In the genomic region with DNA sequence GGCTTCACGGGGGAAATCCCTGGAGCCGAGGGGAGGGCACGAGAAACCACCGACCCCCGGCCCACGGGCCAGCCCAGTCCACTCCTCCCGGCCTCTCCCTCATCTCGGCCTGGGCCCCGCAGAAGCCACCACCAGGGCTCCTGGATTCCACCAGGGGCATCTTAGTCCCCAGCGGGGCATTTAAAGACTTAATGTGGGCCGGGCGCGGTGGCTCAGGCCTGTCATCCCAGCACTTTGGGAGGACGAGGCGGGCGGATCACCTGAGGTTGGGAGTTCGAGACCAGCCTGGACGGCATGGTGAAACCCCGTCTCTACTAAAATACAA, we compare ENCODE assay signal across 10 cellular contexts. TPM values are rescaled to one million over a fixed set of nuclear protein-coding genes. Genes with fewer than 3 reads are reported as not detected.
DNase-seq lines count a peak whose midpoint lies in the region; ATAC-seq and TF ChIP-seq lines count a peak whose summit lies in the region.
"Had no signal": no experiment of that assay in that cellular context is flagged by ENCODE, and none has a peak within 500 bp of the region (broad histone marks: within the 10 kb centered on the region; RNA-seq: fewer than 3 reads in every experiment).

No MANE protein-coding gene starts in this region.

- ATAC-seq in stimulated activated memory B cell treated with anti-CD40 and anti-IgM and Interleukin-4, amounts not matched to agents 10 μg/mL and 1 μg/mL and 100 μg/mL, for 72 hours, result no peak
- ATAC-seq in GM19463 (IDR thresholded peaks at IDR 0.05; ENCODE audit: unreplicated experiment) (no peak), GM21529 (IDR thresholded peaks at IDR 0.05; ENCODE audit: unreplicated experiment) (no peak)

- H3K36me3 Mint-ChIP-seq in HFFc6 (ENCODE audit: low read depth) (no peaks in the 10 kb centered on the region), brain (no peaks in the 10 kb centered on the region), immature natural killer cell (no peaks in the 10 kb centered on the region)
- no peaks in the 10 kb centered on the region for H3K36me3 Mint-ChIP-seq in stimulated activated memory B cell treated with anti-CD40 and anti-IgM and Interleukin-4, amounts not matched to agents 10 μg/mL and 1 μg/mL and 100 μg/mL, for 72 hours

- H3K27ac Mint-ChIP-seq in HFFc6 (no peak overlapping the region), brain (no peak overlapping the region), immature natural killer cell (peak overlapping the region in 3 of 6 donors; percentile 42 to 77 (median 73))
- H3K27ac Mint-ChIP-seq in stimulated activated memory B cell treated with anti-CD40 and anti-IgM and Interleukin-4, amounts not matched to agents 10 μg/mL and 1 μg/mL and 100 μg/mL, for 72 hours, result no peak overlapping the region
- H3K27ac Mint-ChIP-seq: activated T-cell treated with anti-CD3 and anti-CD28 coated beads, Interleukin-2, amount 50 U/mL, for 24 hours had no signal

- no peaks in the 10 kb centered on the region for H3K9me3 Mint-ChIP-seq in HFFc6
- no peaks in the 10 kb centered on the region for H3K9me3 Mint-ChIP-seq in brain
- no peaks in the 10 kb centered on the region for H3K9me3 Mint-ChIP-seq in immature natural killer cell
- no peaks in the 10 kb centered on the region for H3K9me3 Mint-ChIP-seq in stimulated activated memory B cell treated with anti-CD40 and anti-IgM and Interleukin-4, amounts not matched to agents 10 μg/mL and 1 μg/mL and 100 μg/mL, for 72 hours
- H3K9me3 Mint-ChIP-seq: activated T-cell treated with anti-CD3 and anti-CD28 coated beads, Interleukin-2, amount 50 U/mL, for 24 hours had no signal

- H3K4me3 Mint-ChIP-seq in HFFc6 (peak overlapping the region; percentile 49), brain (peak overlapping the region in 4 of 5 experiments; percentile 30 to 64 (median 60)), immature natural killer cell (peak overlapping the region; percentile 10 to 75 (median 51))
- peak overlapping the region; percentile 23 for H3K4me3 Mint-ChIP-seq in stimulated activated memory B cell treated with anti-CD40 and anti-IgM and Interleukin-4, amounts not matched to agents 10 μg/mL and 1 μg/mL and 100 μg/mL, for 72 hours
- H3K4me3 Mint-ChIP-seq: activated T-cell treated with anti-CD3 and anti-CD28 coated beads, Interleukin-2, amount 50 U/mL, for 24 hours had no signal

- H3K4me1 Mint-ChIP-seq in HFFc6 (ENCODE audit: low read depth) (no peaks in the 10 kb centered on the region), brain (no peaks in the 10 kb centered on the region), immature natural killer cell (peaks cover 38 to 45% of the 10 kb centered on the region in 2 donors)
- peaks cover 40% of the 10 kb centered on the region for H3K4me1 Mint-ChIP-seq in stimulated activated memory B cell treated with anti-CD40 and anti-IgM and Interleukin-4, amounts not matched to agents 10 μg/mL and 1 μg/mL and 100 μg/mL, for 72 hours

- TF ChIP-seq CTCF in HFFc6 (IDR thresholded peaks at IDR 0.05), result no peak
- TF ChIP-seq CTCF in brain (conservative IDR thresholded peaks at IDR 0.05), result no peak

- DNase-seq in HFFc6 (no peak), immature natural killer cell (no peak), Kasumi-1 (lab: John Stamatoyannopoulos, UW) (no peak)
- DNase-seq in activated CD8-positive, alpha-beta memory T cell treated with anti-CD3 and anti-CD28 coated beads, Interleukin-2, amount 50 U/mL, for 48 hours, result no peak
- DNase-seq: NCI-H524 treated with DMSO at 0.1 percent for 48 hours had no signal

- H3K27me3 Mint-ChIP-seq in HFFc6 (ENCODE audit: insufficient read depth) (peaks cover 20% of the 10 kb centered on the region), brain (peaks cover 7% of the 10 kb centered on the region), immature natural killer cell (ENCODE audit: low read depth in 3 of 3) (peaks cover 27 to 32% (median 28%) of the 10 kb centered on the region in 3 donors)
- H3K27me3 Mint-ChIP-seq in stimulated activated memory B cell treated with anti-CD40 and anti-IgM and Interleukin-4, amounts not matched to agents 10 μg/mL and 1 μg/mL and 100 μg/mL, for 72 hours, result no peaks in the 10 kb centered on the region
- H3K27me3 Mint-ChIP-seq: activated T-cell treated with anti-CD3 and anti-CD28 coated beads, Interleukin-2, amount 50 U/mL, for 24 hours had no signal

RNA-seq across cellular contexts. Expression of a gene that starts 24.1 kb away (rescaled TPM):
- total RNA-seq in HFFc6 (2021; fragmentation: NEBNext Ultra II Directional; extraction: Animal tissue kit (Norgen Biotek cat#: 25700)), result 10 to 100 TPM; 49.3 to 58.4 (median 54.4) TPM
- polyA plus RNA-seq in brain (ENCODE audit: insufficient read depth, low read depth, low replicate concordance) (203 TPM), immature natural killer cell (10 to 100 TPM; 11.2 to 36.2 (median 14.8) TPM)
